Comparison of ENCODE assay signal across 1 cellular context in genomic region chr7:117132385-117133120, GRCh38.
A peak's percentile ranks its signal among the peaks of the same experiment; 100 is the strongest.
TF ChIP-seq lines count a peak whose summit lies in the region.

No MANE protein-coding gene starts in this region.

TF ChIP-seq in IMR-90, 13 proteins besides CTCF, POLR2A, EP300 and RAD21 (continued from another document):
- TF ChIP-seq ELK1 (IDR thresholded peaks at IDR 0.05; ENCODE audit: borderline replicate concordance, low read depth, low read length) (no peak), MAZ (IDR thresholded peaks at IDR 0.05; ENCODE audit: borderline replicate concordance, low read depth, low read length) (no peak), NFE2L2 (IDR thresholded peaks at IDR 0.05; ENCODE audit: low read depth, low read length) (peak; percentile 64), BHLHE40 (IDR thresholded peaks at IDR 0.05; ENCODE audit: low read depth, low read length) (0 out of 2 replicates have a peak, but pooled peaks have one; percentile 17), CEBPB (IDR thresholded peaks at IDR 0.05; ENCODE audit: low read depth, low read length) (peak; percentile 61; the same call in 1 of the 2 replicates), FOS (IDR thresholded peaks at IDR 0.05; ENCODE audit: low read depth, low read length) (peak; percentile 49; the same call in 1 of the 2 replicates)
